26 cellular contexts compared by ENCODE assay signal in the genomic region with DNA sequence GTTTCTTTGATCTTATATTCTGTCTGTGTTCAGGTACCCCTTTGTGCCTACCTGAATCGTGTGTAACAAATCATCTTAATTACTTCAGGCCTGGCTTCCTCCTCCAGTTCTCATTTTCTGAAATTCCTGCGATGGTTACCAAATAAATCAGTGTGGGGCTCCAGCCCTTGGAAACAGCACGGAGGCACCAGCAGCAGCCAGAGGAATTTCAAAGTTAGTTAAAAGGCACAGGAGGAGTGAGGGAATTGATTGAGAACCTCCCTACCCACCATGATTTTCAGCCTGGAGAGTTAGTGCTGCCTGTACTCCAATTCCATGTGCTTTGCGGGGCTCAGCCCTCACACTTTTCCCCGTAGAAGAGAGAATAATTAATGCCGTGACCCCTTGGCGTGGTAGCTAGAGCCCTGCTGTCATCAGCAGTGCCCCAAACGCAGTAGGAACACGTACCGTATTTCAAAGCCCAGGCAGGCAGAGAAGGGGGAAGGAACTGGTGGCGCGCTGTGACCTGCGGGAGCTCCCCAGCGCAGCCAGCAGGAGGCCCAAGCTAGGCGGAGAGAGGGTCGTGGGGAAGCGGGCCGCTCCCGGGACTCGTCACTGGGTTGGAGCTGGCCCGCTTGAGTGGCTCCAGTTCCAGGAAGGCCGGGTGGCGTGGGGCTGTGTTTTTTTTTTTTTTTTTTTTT.
DNase-seq lines count a peak whose midpoint lies in the region; ATAC-seq and TF ChIP-seq lines count a peak whose summit lies in the region.
"Had no signal": no experiment of that assay in that cellular context is flagged by ENCODE, and none has a peak within 500 bp of the region (broad histone marks: within the 10 kb centered on the region; RNA-seq: fewer than 3 reads in every experiment).

No MANE protein-coding gene starts in this region.

- in situ Hi-C loops in astrocyte of the spinal cord (cut with HindIII; ENCODE audit: low sequenced_read_pairs): no loop called here

- 0 out of 2 replicates have a peak overlapping the region, but pooled peaks have one; percentile 22 for H3K9ac ChIP-seq in iPS-20b (ENCODE audit: low read depth, low read length)
- H3K9ac ChIP-seq: KMS-11 had no signal

- peaks cover 36% of the 10 kb centered on the region for H3K4me1 ChIP-seq in iPS-20b (ENCODE audit: insufficient read depth, low read length)
- H3K4me1 ChIP-seq: colonic mucosa had no signal

- H3K4me3 ChIP-seq in astrocyte of the spinal cord (ENCODE audit: low read depth, low read length): no peak overlapping the region
- H3K4me3 ChIP-seq in iPS-20b (ENCODE audit: low read length): peak overlapping the region; percentile 48; the same call in 1 of the 2 replicates
- H3K4me3 ChIP-seq: colonic mucosa, GM12878, ovary, smooth muscle cell had no signal

- peaks cover 35% of the 10 kb centered on the region for H3K27me3 ChIP-seq in iPS-20b (ENCODE audit: insufficient read depth, low read length)
- H3K27me3 ChIP-seq: colonic mucosa, ovary had no signal

- no peaks in the 10 kb centered on the region for H3K36me3 ChIP-seq in iPS-20b (ENCODE audit: insufficient read depth, low read depth, low read length)
- H3K36me3 ChIP-seq: colonic mucosa, ovary had no signal

- DNase-seq in ELF-1 (ENCODE audit: low read depth, low spot score) (peak; percentile 79), astrocyte of the spinal cord (ENCODE audit: low read depth, low spot score) (no peak), omental fat pad (ENCODE audit: low spot score) (no peak), NCI-H510A treated with DMSO at 0.1 percent for 48 hours (lab: John Stamatoyannopoulos, UW) (no peak), DMS153 treated with DMSO at 0.1 percent for 48 hours (lab: John Stamatoyannopoulos, UW; ENCODE audit: unreplicated experiment) (no peak)
- DNase-seq: activated CD4-positive, alpha-beta T cell treated with anti-CD3 and anti-CD28 coated beads for 4 hours; activated CD8-positive, alpha-beta memory T cell treated with anti-CD3 and anti-CD28 coated beads, Interleukin-2, amount 50 U/mL, for 4 hours; activated gamma-delta T cell; AML-193; amniotic stem cell; Calu3; colonic mucosa; NCI-H1105; NCI-H2107; NCI-H526; ovary; SIG-M5; stimulated activated CD4-positive, alpha-beta T cell treated with anti-CD3 and anti-CD28 coated beads, Interleukin-4, amount 100 ng/mL, for 4 hours; stimulated activated CD8-positive, alpha-beta memory T cell treated with anti-CD3 and anti-CD28 coated beads, Interleukin-4, amount 100 ng/mL, for 48 hours had no signal

- H3K27ac ChIP-seq in iPS-20b (ENCODE audit: low read length): no peak overlapping the region
- H3K27ac ChIP-seq: colonic mucosa, epithelial cell of prostate, KMS-11, ovary had no signal

- no peaks in the 10 kb centered on the region for H3K9me3 ChIP-seq in iPS-20b (ENCODE audit: insufficient read depth, low read depth, low read length)
- H3K9me3 ChIP-seq: colonic mucosa, ovary had no signal

- TF ChIP-seq CTCF in astrocyte of the spinal cord (IDR thresholded peaks at IDR 0.05; ENCODE audit: low read depth, low read length) (peak; percentile 36), omental fat pad (IDR thresholded peaks at IDR 0.05) (no peak)

- ATAC-seq in omental fat pad (ENCODE audit: low FRiP score) (peak; percentile 60), HG02763 (IDR thresholded peaks at IDR 0.05; ENCODE audit: unreplicated experiment) (no peak), GM18861 (IDR thresholded peaks at IDR 0.05; ENCODE audit: unreplicated experiment) (no peak)
- ATAC-seq: GM12878 had no signal
